7 cellular contexts compared by ENCODE assay signal in genomic region chr6:27478141-27478705, GRCh38. TPM values are rescaled to one million over a fixed set of nuclear protein-coding genes. Genes with fewer than 3 reads are reported as not detected.
DNase-seq lines count a peak whose midpoint lies in the region; ATAC-seq and TF ChIP-seq lines count a peak whose summit lies in the region.

No MANE protein-coding gene starts in this region.

- ATAC-seq in GM18909 (IDR thresholded peaks at IDR 0.05; ENCODE audit: poor library complexity, unreplicated experiment) (peak; percentile 21), HG02870 (IDR thresholded peaks at IDR 0.05; ENCODE audit: unreplicated experiment) (peak; percentile 11)

- H3K9me3 ChIP-seq in sigmoid colon = no peaks in the 10 kb centered on the region

- intact Hi-C loops in sigmoid colon (cut with DNase I) = loop anchor here (2.0 to 10.0 kb wide), 11 partner anchors 39 to 1504 kb away; partner anchors contain the start of genes HMGN4 and ZNF165

- no peak for TF ChIP-seq EP300 in sigmoid colon (IDR thresholded peaks at IDR 0.05)

- TF ChIP-seq CTCF in fibroblast of the aortic adventitia (IDR thresholded peaks at IDR 0.05; ENCODE audit: insufficient read depth, low read length) (no peak), sigmoid colon (IDR thresholded peaks at IDR 0.05) (no peak)

- H3K36me3 ChIP-seq in sigmoid colon = no peaks in the 10 kb centered on the region

- peak; percentile 24 for DNase-seq in RPMI7951 (ENCODE audit: low read depth)
- peak; percentile 45 for DNase-seq in fibroblast of the aortic adventitia (ENCODE audit: low read depth)
- DNase-seq in sigmoid colon = no peak
- DNase-seq in amniotic stem cell (lab: John Stamatoyannopoulos, UW) = no peak
- no peak for DNase-seq in activated CD4-positive, alpha-beta T cell treated with anti-CD3 and anti-CD28 coated beads for 1 hour

- TF ChIP-seq POLR2A in sigmoid colon (IDR thresholded peaks at IDR 0.05) = no peak

- H3K4me1 ChIP-seq in sigmoid colon = peaks cover 0 to 14% (median 9%) of the 10 kb centered on the region in 4 donors

- no peaks in the 10 kb centered on the region for H3K27me3 ChIP-seq in sigmoid colon

- whole genome bisulfite sequencing in sigmoid colon, 2 donors = 21 to 37% methylated on average over 12 of the region's 12 CpGs

- H3K4me3 ChIP-seq in fibroblast of the aortic adventitia (ENCODE audit: low read depth, low read length) (peak overlapping the region; percentile 78), sigmoid colon (peak overlapping the region; percentile 64 to 74 (median 68))

- H3K27ac ChIP-seq in sigmoid colon = peak overlapping the region; percentile 91 to 96 (median 95)

RNA-seq across cellular contexts. Expression of gene ZNF184, which starts 5.3 kb away (rescaled TPM):
- 16.4 and 24.2 TPM in 2 replicates for total RNA-seq in RPMI7951 (2014; rRNA removed; shearing (Covaris generic))
- total RNA-seq in fibroblast of the aortic adventitia (ENCODE audit: low replicate concordance) = 6.5 and 12.2 TPM in 2 replicates
- total RNA-seq in sigmoid colon = 1 to 10 TPM; 4.3 to 8.6 (median 7.3) TPM
- 1 to 10 TPM; 2.1 to 3.1 (median 3.0) TPM for polyA plus RNA-seq in sigmoid colon

Comparison
In these comparisons a context has a peak if more than half of its experiments do, and no peak if none do; other contexts are left out.
1. DNase-seq: peak in RPMI7951 (single experiment) and fibroblast of the aortic adventitia (single experiment); none in sigmoid colon (single experiment), amniotic stem cell (single experiment) and activated CD4-positive, alpha-beta T cell treated with anti-CD3 and anti-CD28 coated beads for 1 hour (single experiment).